In genomic region chr22:29621761-29622526, GRCh38 we compare ENCODE assay signal across 9 cellular contexts. TPM values are rescaled to one million over a fixed set of nuclear protein-coding genes. Genes with fewer than 3 reads are reported as not detected.
DNase-seq lines count a peak whose midpoint lies in the region; ATAC-seq lines count a peak whose summit lies in the region.
"Had no signal": no experiment of that assay in that cellular context is flagged by ENCODE, and none has a peak within 500 bp of the region (broad histone marks: within the 10 kb centered on the region; RNA-seq: fewer than 3 reads in every experiment).

No MANE protein-coding gene starts in this region.

- no peaks in the 10 kb centered on the region for H3K9me3 ChIP-seq in CD8-positive, alpha-beta memory T cell (ENCODE audit: low read length)
- H3K9me3 ChIP-seq in naive thymus-derived CD4-positive, alpha-beta T cell (ENCODE audit: control insufficient read depth in 2 of 3, low read length in 3 of 3): no peaks in the 10 kb centered on the region

- CTCF ChIA-PET in CD8-positive, alpha-beta memory T cell (lab: Charles Lee): no interaction called here
- CTCF ChIA-PET in naive thymus-derived CD4-positive, alpha-beta T cell (lab: Charles Lee): interaction anchor here (0.6 to 1.4 kb wide), 3 partner anchors 17 to 980 kb away, joined by 3 to 9 read pairs (median 5); partner anchors contain the start of gene THOC5

- peaks cover 37% of the 10 kb centered on the region for H3K4me1 ChIP-seq in CD8-positive, alpha-beta memory T cell (ENCODE audit: insufficient read depth, low read length)
- peaks cover 0 to 39% of the 10 kb centered on the region in 2 donors for H3K4me1 ChIP-seq in naive thymus-derived CD4-positive, alpha-beta T cell (ENCODE audit: control insufficient read depth in 2 of 2, insufficient read depth in 2 of 2, low read length in 2 of 2)

- no peak overlapping the region for H3K27ac ChIP-seq in CD8-positive, alpha-beta memory T cell (ENCODE audit: low read depth, low read length)
- no peak overlapping the region for H3K27ac ChIP-seq in naive thymus-derived CD4-positive, alpha-beta T cell (ENCODE audit: low read depth, low read length)

- H3K9me3 Mint-ChIP-seq in CD8-positive, alpha-beta memory T cell: no peaks in the 10 kb centered on the region
- H3K9me3 Mint-ChIP-seq in naive thymus-derived CD4-positive, alpha-beta T cell: no peaks in the 10 kb centered on the region
- H3K9me3 Mint-ChIP-seq: activated T-cell treated with anti-CD3 and anti-CD28 coated beads, Interleukin-2, amount 50 U/mL, for 72 hours had no signal

- peaks cover 54 to 78% (median 75%) of the 10 kb centered on the region in 3 donors for H3K4me1 Mint-ChIP-seq in CD8-positive, alpha-beta memory T cell
- H3K4me1 Mint-ChIP-seq in naive thymus-derived CD4-positive, alpha-beta T cell: peaks cover 56 to 87% (median 76%) of the 10 kb centered on the region in 7 donors

- intact Hi-C loops in naive thymus-derived CD4-positive, alpha-beta T cell (cut with micrococcal nuclease): no loop called here

- H3K27ac Mint-ChIP-seq in CD8-positive, alpha-beta memory T cell: peak overlapping the region; percentile 18 to 79 (median 64)
- peak overlapping the region in 8 of 9 donors; percentile 73 to 95 (median 88) for H3K27ac Mint-ChIP-seq in naive thymus-derived CD4-positive, alpha-beta T cell
- H3K27ac Mint-ChIP-seq: activated T-cell treated with anti-CD3 and anti-CD28 coated beads, Interleukin-2, amount 50 U/mL, for 72 hours had no signal

- no peaks in the 10 kb centered on the region for H3K36me3 ChIP-seq in CD8-positive, alpha-beta memory T cell (ENCODE audit: insufficient read depth, low read length)
- no peaks in the 10 kb centered on the region for H3K36me3 ChIP-seq in naive thymus-derived CD4-positive, alpha-beta T cell (ENCODE audit: control insufficient read depth in 2 of 3, insufficient read depth in 3 of 3, low read length in 3 of 3)

- DNase-seq in CD8-positive, alpha-beta memory T cell: no peak
- DNase-seq in NCI-H1694 (lab: John Stamatoyannopoulos, UW): peak; percentile 45
- DNase-seq in cerebellar cortex (ENCODE audit: low spot score): peak; percentile 41
- DNase-seq in naive thymus-derived CD4-positive, alpha-beta T cell: no peak
- no peak for DNase-seq in D341Med (ENCODE audit: low spot score)
- DNase-seq in SHP77 (lab: John Stamatoyannopoulos, UW): no peak
- no peak for DNase-seq in UCSD-AML1 (lab: John Stamatoyannopoulos, UW; ENCODE audit: unreplicated experiment)
- DNase-seq: activated T-cell treated with anti-CD3 and anti-CD28 coated beads, Interleukin-2, amount 50 U/mL, for 72 hours had no signal

- peak overlapping the region in 1 of 7 donors; percentile 1 for H3K4me3 Mint-ChIP-seq in CD8-positive, alpha-beta memory T cell
- H3K4me3 Mint-ChIP-seq in naive thymus-derived CD4-positive, alpha-beta T cell: peak overlapping the region in 8 of 10 donors; percentile 2 to 60 (median 30)
- H3K4me3 Mint-ChIP-seq: activated T-cell treated with anti-CD3 and anti-CD28 coated beads, Interleukin-2, amount 50 U/mL, for 72 hours had no signal

- no peak for ATAC-seq in naive thymus-derived CD4-positive, alpha-beta T cell
- ATAC-seq in HG03175 (IDR thresholded peaks at IDR 0.05; ENCODE audit: unreplicated experiment): no peak

- H3K4me3 ChIP-seq in CD8-positive, alpha-beta memory T cell (ENCODE audit: low read length): no peak overlapping the region
- no peak overlapping the region for H3K4me3 ChIP-seq in naive thymus-derived CD4-positive, alpha-beta T cell (ENCODE audit: low read length)

- H3K36me3 Mint-ChIP-seq in CD8-positive, alpha-beta memory T cell: no peaks in the 10 kb centered on the region
- H3K36me3 Mint-ChIP-seq in naive thymus-derived CD4-positive, alpha-beta T cell: no peaks in the 10 kb centered on the region

- no peaks in the 10 kb centered on the region for H3K27me3 Mint-ChIP-seq in CD8-positive, alpha-beta memory T cell
- H3K27me3 Mint-ChIP-seq in naive thymus-derived CD4-positive, alpha-beta T cell: no peaks in the 10 kb centered on the region

- no peaks in the 10 kb centered on the region for H3K27me3 ChIP-seq in CD8-positive, alpha-beta memory T cell (ENCODE audit: insufficient read depth, low read length, poor library complexity, severe bottlenecking)
- H3K27me3 ChIP-seq in naive thymus-derived CD4-positive, alpha-beta T cell (ENCODE audit: control insufficient read depth in 2 of 2, insufficient read depth in 2 of 2, low read length in 2 of 2): no peaks in the 10 kb centered on the region

- POLR2A ChIA-PET in CD8-positive, alpha-beta memory T cell (lab: Charles Lee): no interaction called here
- POLR2A ChIA-PET in naive thymus-derived CD4-positive, alpha-beta T cell (lab: Charles Lee): interaction anchor here (3.3 kb wide), 1 partner anchor 17 kb away, joined by 27 read pairs; no protein-coding TSS in a partner anchor

RNA-seq across cellular contexts. Expression of gene NF2, which starts 18.5 kb away (rescaled TPM):
- 10 to 100 TPM; 51.6 to 53.3 TPM for total RNA-seq in CD8-positive, alpha-beta memory T cell
- polyA plus RNA-seq in CD8-positive, alpha-beta memory T cell: 21.4 TPM
- total RNA-seq in naive thymus-derived CD4-positive, alpha-beta T cell: 10 to 100 TPM; 27.6 to 56.3 (median 28.3) TPM
- polyA plus RNA-seq in naive thymus-derived CD4-positive, alpha-beta T cell: 10 to 100 TPM; 15.6 to 23.1 TPM

RNA-seq across cellular contexts. Expression of gene NIPSNAP1, which starts 41.0 kb away (rescaled TPM):
- total RNA-seq in CD8-positive, alpha-beta memory T cell: 10 to 100 TPM; 39.6 to 40.3 TPM
- polyA plus RNA-seq in CD8-positive, alpha-beta memory T cell: 52.3 TPM
- total RNA-seq in naive thymus-derived CD4-positive, alpha-beta T cell: 10 to 100 TPM; 30.0 to 37.9 (median 35.4) TPM
- polyA plus RNA-seq in naive thymus-derived CD4-positive, alpha-beta T cell: 10 to 100 TPM; 56.5 to 59.2 TPM

Comparison
In these comparisons a context has a peak if more than half of its experiments do, and no peak if none do; other contexts are left out.
1. DNase-seq: peak in NCI-H1694 (single experiment) and cerebellar cortex (single experiment); none in CD8-positive, alpha-beta memory T cell (0 of 5), naive thymus-derived CD4-positive, alpha-beta T cell (0 of 9), D341Med (single experiment), SHP77 (0 of 2) and UCSD-AML1 (single experiment).